ENCODE assay signal across 18 cellular contexts in genomic region chr3:36833160-36833814, GRCh38.
DNase-seq lines count a peak whose midpoint lies in the region; ATAC-seq, FAIRE-seq and TF ChIP-seq lines count a peak whose summit lies in the region.
"Had no signal": no experiment of that assay in that cellular context is flagged by ENCODE, and none has a peak within 500 bp of the region (broad histone marks: within the 10 kb centered on the region; RNA-seq: fewer than 3 reads in every experiment).

No MANE protein-coding gene starts in this region.

- no peak overlapping the region for H3K27ac ChIP-seq in HepG2 (ENCODE audit: extremely low read length, insufficient read depth, low read length)
- no peak overlapping the region for H3K27ac ChIP-seq in right lobe of liver
- peak overlapping the region; percentile 8 to 56 (median 50) for H3K27ac ChIP-seq in thyroid gland
- no peak overlapping the region for H3K27ac ChIP-seq in Peyer's patch
- no peak overlapping the region for H3K27ac ChIP-seq in spleen
- H3K27ac ChIP-seq: BLaER1 treated with 17β-estradiol and CSF1 and Interleukin-3, amounts not matched to agents 10 nM and 100 nM had no signal

- POLR2A ChIA-PET in HepG2 (lab: Yijun Ruan, JAX) (no interaction called here), WTC11 (lab: Charles Lee) (no interaction called here)

- H3K27me3 Mint-ChIP-seq in WTC11 (ENCODE audit: low read depth), result no peaks in the 10 kb centered on the region
- H3K27me3 Mint-ChIP-seq: B cell had no signal

- TF ChIP-seq EP300 in HepG2 (IDR thresholded peaks at IDR 0.05; ENCODE audit: low read depth in 2 of 2, low read length in 2 of 2), result no peak
- TF ChIP-seq EP300 in HepG2 (CRISPR knock-in tag; IDR thresholded peaks at IDR 0.05; ENCODE audit: borderline replicate concordance), result no peak

- no peak overlapping the region for H3K4me3 Mint-ChIP-seq in WTC11
- H3K4me3 Mint-ChIP-seq: B cell; CD8-positive, alpha-beta T cell; H9 had no signal

- no peaks in the 10 kb centered on the region for H4K20me1 ChIP-seq in HepG2 (ENCODE audit: insufficient read depth, low read length)
- H4K20me1 ChIP-seq: BLaER1 treated with 17β-estradiol and CSF1 and Interleukin-3, amounts not matched to agents 10 nM and 100 nM had no signal

- H3K27me3 ChIP-seq in HepG2 (ENCODE audit: control insufficient read depth in 1 of 2, insufficient read depth in 2 of 2, low read length in 2 of 2) (0 out of 5 replicates have a peak, but pooled peaks cover 0 to 3% of the 10 kb centered on the region in 2 experiments), right lobe of liver (no peaks in the 10 kb centered on the region), thyroid gland (no peaks in the 10 kb centered on the region), Peyer's patch (no peaks in the 10 kb centered on the region), spleen (replicated peaks in 1 of 7) (no peaks in the 10 kb centered on the region)
- H3K27me3 ChIP-seq: BLaER1 treated with 17β-estradiol and CSF1 and Interleukin-3, amounts not matched to agents 10 nM and 100 nM had no signal

- no peak for FAIRE-seq in HepG2 (lab: Jason Lieb, UNC)
- FAIRE-seq: D721Med, G401.6, GM12892, GM18507 had no signal

- H3K9me3 ChIP-seq in HepG2 (ENCODE audit: low read length) (no peaks in the 10 kb centered on the region), right lobe of liver (no peaks in the 10 kb centered on the region), thyroid gland (no peaks in the 10 kb centered on the region), Peyer's patch (no peaks in the 10 kb centered on the region), spleen (no peaks in the 10 kb centered on the region)
- H3K9me3 ChIP-seq: BLaER1 treated with 17β-estradiol and CSF1 and Interleukin-3, amounts not matched to agents 10 nM and 100 nM had no signal

- no peaks in the 10 kb centered on the region for H3K4me1 Mint-ChIP-seq in WTC11
- H3K4me1 Mint-ChIP-seq: B cell had no signal

- CTCF ChIA-PET in HepG2 (lab: Yijun Ruan, JAX; ENCODE audit: low intra/inter-chr PET ratio, low total read pairs) (no interaction called here), WTC11 (lab: Charles Lee) (interaction anchor here (1.3 kb wide), 1 partner anchor 36 kb away, joined by 5 read pairs; no protein-coding TSS in a partner anchor)

- DNase-seq in HepG2 (ENCODE audit: low spot score) (no peak), right lobe of liver (no peak), WTC11 (ENCODE audit: low spot score) (no peak), iPS-NIHi7 (ENCODE audit: extremely low spot score) (peak; percentile 24), thyroid gland (peak; percentile 93 to 96), D341Med (ENCODE audit: low spot score) (no peak), Peyer's patch (no peak), spleen (no peak)
- DNase-seq: COR-L47, GOT3, H9 had no signal

- peaks cover 10% of the 10 kb centered on the region for H3K9me3 Mint-ChIP-seq in WTC11
- H3K9me3 Mint-ChIP-seq: CD8-positive, alpha-beta T cell; H9 had no signal

- H3K27ac Mint-ChIP-seq in WTC11, result no peak overlapping the region
- H3K27ac Mint-ChIP-seq: B cell; CD8-positive, alpha-beta T cell had no signal

- in situ Hi-C loops in HepG2 (cut with HindIII; ENCODE audit: extremely low pct_ligation_motif_present, low pct_unique_long_range_greater_than_20kb), result no loop called here

- TF ChIP-seq CTCF in HepG2 (CRISPR knock-in tag; IDR thresholded peaks at IDR 0.05), result 0 out of 2 replicates have a peak, but pooled peaks have one; percentile 12
- TF ChIP-seq CTCF in right lobe of liver (IDR thresholded peaks at IDR 0.05), result no peak
- TF ChIP-seq CTCF in WTC11 (IDR thresholded peaks at IDR 0.05), result no peak
- TF ChIP-seq CTCF in thyroid gland (IDR thresholded peaks at IDR 0.05), result peak in 1 of 6 experiments; percentile 3
- TF ChIP-seq CTCF in Peyer's patch (IDR thresholded peaks at IDR 0.05), result no peak
- no peak for TF ChIP-seq CTCF in spleen (IDR thresholded peaks at IDR 0.05 in 8 of 11, conservative IDR thresholded peaks at IDR 0.05 in 3 of 11)

- no peaks in the 10 kb centered on the region; the same call in 1 of the 2 replicates for H3K36me3 Mint-ChIP-seq in WTC11

- TF ChIP-seq POLR2A in HepG2 (IDR thresholded peaks at IDR 0.05; ENCODE audit: insufficient read depth in 1 of 2, low read depth in 2 of 2, low read length in 2 of 2) (no peak), right lobe of liver (IDR thresholded peaks at IDR 0.05) (no peak), thyroid gland (IDR thresholded peaks at IDR 0.05) (no peak), Peyer's patch (IDR thresholded peaks at IDR 0.05) (no peak), spleen (IDR thresholded peaks at IDR 0.05) (no peak)

- no peak for TF ChIP-seq RAD21 in HepG2 (CRISPR knock-in tag; IDR thresholded peaks at IDR 0.05)

- H3K4me3 ChIP-seq in HepG2 (replicated peaks in 1 of 3; ENCODE audit: insufficient read depth in 1 of 3, low read depth in 2 of 3, low read length in 3 of 3), result no peak overlapping the region
- no peak overlapping the region for H3K4me3 ChIP-seq in right lobe of liver
- H3K4me3 ChIP-seq in thyroid gland (replicated peaks in 1 of 3), result no peak overlapping the region
- no peak overlapping the region for H3K4me3 ChIP-seq in Peyer's patch
- H3K4me3 ChIP-seq in spleen, result no peak overlapping the region
- H3K4me3 ChIP-seq: BLaER1 treated with 17β-estradiol and CSF1 and Interleukin-3, amounts not matched to agents 10 nM and 100 nM had no signal

- no peaks in the 10 kb centered on the region for H3K4me1 ChIP-seq in HepG2 (ENCODE audit: insufficient read depth, low read length)
- no peaks in the 10 kb centered on the region for H3K4me1 ChIP-seq in right lobe of liver
- peaks cover 29 to 42% of the 10 kb centered on the region in 2 donors for H3K4me1 ChIP-seq in thyroid gland
- no peaks in the 10 kb centered on the region for H3K4me1 ChIP-seq in Peyer's patch
- H3K4me1 ChIP-seq in spleen, result no peaks in the 10 kb centered on the region
- H3K4me1 ChIP-seq: BLaER1 treated with 17β-estradiol and CSF1 and Interleukin-3, amounts not matched to agents 10 nM and 100 nM had no signal

- no TSS peak for BruUV-seq in HepG2 (replicated peaks; lab: Mats Ljungman, UMichigan)

- no peak overlapping the region for H2AFZ ChIP-seq in HepG2 (ENCODE audit: low read length)

- ATAC-seq in HepG2, result peak; percentile 33; the same call in 1 of the 3 replicates
- ATAC-seq in right lobe of liver, result no peak
- 0 out of 2 replicates have a peak, but pooled peaks have one; percentile 35 for ATAC-seq in WTC11
- ATAC-seq: CD8-positive, alpha-beta T cell had no signal

- H3K36me3 ChIP-seq in HepG2 (replicated peaks in 1 of 2; ENCODE audit: control insufficient read depth in 1 of 2, insufficient read depth in 2 of 2, low read length in 2 of 2), result no peaks in the 10 kb centered on the region
- H3K36me3 ChIP-seq in right lobe of liver, result peaks cover 0 to 63% (median 28%) of the 10 kb centered on the region in 4 donors
- H3K36me3 ChIP-seq in thyroid gland, result no peaks in the 10 kb centered on the region
- H3K36me3 ChIP-seq in Peyer's patch, result peaks cover 0 to 86% (median 0%) of the 10 kb centered on the region in 3 donors
- H3K36me3 ChIP-seq in spleen, result peaks cover 0 to 98% (median 82%) of the 10 kb centered on the region in 6 donors

- H3K9ac ChIP-seq in HepG2 (ENCODE audit: insufficient read depth, low read depth, low read length), result no peak overlapping the region
- H3K9ac ChIP-seq: BLaER1 treated with 17β-estradiol and CSF1 and Interleukin-3, amounts not matched to agents 10 nM and 100 nM had no signal

- no peaks in the 10 kb centered on the region for H3K79me2 ChIP-seq in HepG2 (ENCODE audit: insufficient read depth, low read length)

- WGBS in HepG2 (ENCODE audit: low lambda C conversion rate), result 55% methylated on average over 2 of the region's 10 CpGs
- WGBS in right lobe of liver (ENCODE audit: insufficient coverage, low coverage, low lambda C conversion rate, missing lambda C conversion rate), result 95% methylated on average over 6 of the region's 10 CpGs
- WGBS in thyroid gland, 2 donors, result 40 to 69% methylated on average over 9 to 10 of the region's 10 CpGs
- WGBS in spleen, 5 donors, result 89 to 97% (median 93%) methylated on average over 9 to 10 of the region's 10 CpGs

- H3K4me2 ChIP-seq in HepG2 (ENCODE audit: low read depth, low read length), result no peak overlapping the region
- H3K4me2 ChIP-seq: BLaER1 treated with 17β-estradiol and CSF1 and Interleukin-3, amounts not matched to agents 10 nM and 100 nM had no signal

- intact Hi-C loops in HepG2 (cut with micrococcal nuclease; ENCODE audit: unreplicated experiment), result no loop called here
- intact Hi-C loops in right lobe of liver (cut with DNase I), result no loop called here
- intact Hi-C loops in thyroid gland (cut with DNase I), result no loop called here
- intact Hi-C loops in spleen (cut with DNase I; ENCODE audit: low total_unique reads), result no loop called here

TF ChIP-seq in HepG2, 621 proteins besides CTCF, POLR2A, EP300 and RAD21 (continues in another document):
- TF ChIP-seq MBNL3 (CRISPR knock-in tag; conservative IDR thresholded peaks at IDR 0.05), result no peak
- no peak for TF ChIP-seq MYNN (CRISPR knock-in tag; IDR thresholded peaks at IDR 0.05; ENCODE audit: low read depth)
- TF ChIP-seq AHR (CRISPR knock-in tag; IDR thresholded peaks at IDR 0.05), result no peak
- TF ChIP-seq ZNF777 (CRISPR knock-in tag; IDR thresholded peaks at IDR 0.05), result no peak

TF ChIP-seq in WTC11, 78 proteins besides CTCF, POLR2A, EP300 and RAD21 (continues in another document):
- TF ChIP-seq CBFB (CRISPR knock-in tag; IDR thresholded peaks at IDR 0.05; ENCODE audit: low read depth), result no peak
- no peak for TF ChIP-seq ESRRA (CRISPR knock-in tag; IDR thresholded peaks at IDR 0.05; ENCODE audit: borderline replicate concordance)
- no peak for TF ChIP-seq GTF2I (CRISPR knock-in tag; conservative IDR thresholded peaks at IDR 0.05)
- no peak for TF ChIP-seq E2F5 (CRISPR knock-in tag; IDR thresholded peaks at IDR 0.05)
- TF ChIP-seq ZNF671 (CRISPR knock-in tag; IDR thresholded peaks at IDR 0.05), result no peak
- TF ChIP-seq EMX1 (CRISPR knock-in tag; IDR thresholded peaks at IDR 0.05), result no peak
- no peak for TF ChIP-seq ATF3 (CRISPR knock-in tag; conservative IDR thresholded peaks at IDR 0.05)

Comparison
In these comparisons a context has a peak if more than half of its experiments do, and no peak if none do; other contexts are left out.
1. ATAC-seq: peak in HepG2 (single experiment) and WTC11 (single experiment); none in right lobe of liver (0 of 4).
2. DNase-seq: peak in iPS-NIHi7 (single experiment) and thyroid gland (2 of 2); none in HepG2 (single experiment), right lobe of liver (0 of 3), WTC11 (single experiment), D341Med (single experiment), Peyer's patch (0 of 3) and spleen (single experiment).
3. H3K27ac ChIP-seq: peak in thyroid gland (3 of 3); none in HepG2 (single experiment), right lobe of liver (0 of 3), Peyer's patch (0 of 4) and spleen (0 of 8).
4. Of the 50 proteins assayed by ChIP-seq in both HepG2 and WTC11: peak only in HepG2: CTCF; only in WTC11: none; in both: none; in neither: 49.